1 cellular context compared by ENCODE assay signal in genomic region chr7:13981070-13981469, GRCh38.
TF ChIP-seq lines count a peak whose summit lies in the region.

No MANE protein-coding gene starts in this region.

TF ChIP-seq in GM12878, 131 proteins besides CTCF, POLR2A, EP300 and RAD21 (continued from another document):
- TF ChIP-seq ZBTB4 (CRISPR knock-in tag; IDR thresholded peaks at IDR 0.05) (no peak), NFIC (IDR thresholded peaks at IDR 0.05; ENCODE audit: low read depth, low read length) (no peak), HCFC1 (IDR thresholded peaks at IDR 0.05; ENCODE audit: low read length) (no peak), IRF5 (IDR thresholded peaks at IDR 0.05; ENCODE audit: borderline replicate concordance) (no peak), ZNF274 (IDR thresholded peaks at IDR 0.05; ENCODE audit: insufficient read depth, insufficient read length) (no peak), ESRRA (IDR thresholded peaks at IDR 0.05; ENCODE audit: low read length) (no peak), CHD4 (IDR thresholded peaks at IDR 0.05) (no peak)
